In the genomic region with DNA sequence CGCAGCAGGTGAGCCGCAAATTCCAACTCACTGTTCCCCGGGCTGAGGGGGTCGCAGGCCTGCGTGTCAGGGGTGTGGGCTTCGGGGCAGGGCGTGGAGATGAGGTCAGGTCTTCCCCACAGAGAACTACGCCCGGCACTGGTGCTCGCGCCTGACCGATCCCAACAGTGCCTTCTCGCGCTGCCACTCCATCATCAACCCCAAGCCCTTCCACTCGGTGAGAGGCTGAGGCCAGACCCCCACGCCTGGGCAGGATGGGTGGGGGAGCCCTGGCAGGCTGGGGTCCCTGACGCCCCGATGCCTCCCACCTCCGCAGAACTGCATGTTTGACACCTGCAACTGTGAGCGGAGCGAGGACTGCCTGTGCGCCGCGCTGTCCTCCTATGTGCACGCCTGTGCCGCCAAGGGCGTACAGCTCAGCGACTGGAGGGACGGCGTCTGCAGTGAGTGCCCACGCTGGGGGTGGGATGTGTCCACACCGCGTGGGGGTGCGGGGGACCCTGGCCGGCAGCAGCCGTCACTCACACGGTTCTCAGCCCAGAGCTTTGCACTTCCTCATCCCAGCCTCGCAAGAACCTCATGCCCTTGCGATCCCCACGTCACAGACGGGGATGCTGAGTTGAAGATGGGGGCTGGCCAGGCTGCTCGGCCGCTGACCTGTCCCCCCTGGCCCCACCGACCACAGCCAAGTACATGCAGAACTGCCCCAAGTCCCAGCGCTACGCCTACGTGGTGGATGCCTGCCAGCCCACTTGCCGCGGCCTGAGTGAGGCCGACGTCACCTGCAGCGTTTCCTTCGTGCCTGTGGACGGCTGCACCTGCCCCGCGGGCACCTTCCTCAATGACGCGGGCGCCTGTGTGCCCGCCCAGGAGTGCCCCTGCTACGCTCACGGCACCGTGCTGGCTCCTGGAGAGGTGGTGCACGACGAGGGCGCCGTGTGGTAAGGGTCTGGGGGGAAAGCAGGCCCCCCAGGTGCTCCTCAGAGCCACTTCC, we compare ENCODE assay signal across 21 cellular contexts. TPM values are rescaled to one million over a fixed set of nuclear protein-coding genes. Genes with fewer than 3 reads are reported as not detected.
DNase-seq lines count a peak whose midpoint lies in the region; ATAC-seq, FAIRE-seq and TF ChIP-seq lines count a peak whose summit lies in the region.
"Had no signal": no experiment of that assay in that cellular context is flagged by ENCODE, and none has a peak within 500 bp of the region (broad histone marks: within the 10 kb centered on the region; RNA-seq: fewer than 3 reads in every experiment).

No MANE protein-coding gene starts in this region.

- H3K9ac ChIP-seq in K562 (ENCODE audit: insufficient read depth in 1 of 2, low read depth in 2 of 2, low read length in 2 of 2), result no peak overlapping the region; a peak in 1 of 4 replicates

- TF ChIP-seq POLR2A in K562 (conservative IDR thresholded peaks at IDR 0.05), result no peak

- H3K9me3 ChIP-seq in K562 (replicated peaks; ENCODE audit: control insufficient read depth, insufficient read depth, low read depth, low read length) (no peaks in the 10 kb centered on the region), upper lobe of right lung (no peaks in the 10 kb centered on the region)

- H3K27me3 ChIP-seq in K562 (ENCODE audit: control insufficient read depth in 2 of 2, insufficient read depth in 2 of 2, low read length in 2 of 2) (peaks cover 0 to 57% of the 10 kb centered on the region in 2 experiments; a peak in 2 of 5 replicates), upper lobe of right lung (no peaks in the 10 kb centered on the region)

- no peaks in the 10 kb centered on the region for H3K36me3 Mint-ChIP-seq in activated naive CD4-positive, alpha-beta T cell treated with anti-CD3 and anti-CD28 coated beads, Interleukin-2, amount 10 ng/mL, durations not matched to agents 7 days and 5 days
- no peaks in the 10 kb centered on the region for H3K36me3 Mint-ChIP-seq in activated T-helper 17 cell treated with anti-CD3 and anti-CD28 coated beads, Interleukin-2, amount 50 U/mL, for 72 hours (ENCODE audit: low read depth)
- H3K36me3 Mint-ChIP-seq: immature natural killer cell, mesothelial cell of epicardium had no signal

- peaks cover 2% of the 10 kb centered on the region for H3K9me1 ChIP-seq in K562 (ENCODE audit: control insufficient read depth, insufficient read depth, low read length)

- H3K36me3 ChIP-seq in K562 (ENCODE audit: control insufficient read depth, insufficient read depth, low read length) (no peaks in the 10 kb centered on the region), upper lobe of right lung (no peaks in the 10 kb centered on the region)

- H3K4me3 ChIP-seq in K562 (no peak overlapping the region), upper lobe of right lung (no peak overlapping the region)
- H3K4me3 ChIP-seq: coronary artery had no signal

- ATAC-seq in K562 (no peak), left colon (peak; percentile 13), upper lobe of right lung (no peak), HG02870 (IDR thresholded peaks at IDR 0.05; ENCODE audit: unreplicated experiment) (no peak), HG02588 (IDR thresholded peaks at IDR 0.05; ENCODE audit: unreplicated experiment) (no peak)
- no peak for ATAC-seq in activated T-helper 17 cell treated with anti-CD3 and anti-CD28 coated beads, Interleukin-2, amount 50 U/mL, for 72 hours (replicated peaks)
- ATAC-seq: activated CD4-positive, CD25-positive, alpha-beta regulatory T cell treated with anti-CD3 and anti-CD28 coated beads, Interleukin-2, amount 50 U/mL, for 24 hours had no signal

- TF ChIP-seq EP300 in K562 (IDR thresholded peaks at IDR 0.05; ENCODE audit: low read length), result no peak

- H2AFZ ChIP-seq in K562 (ENCODE audit: low read depth, low read length), result no peak overlapping the region

- no peak overlapping the region for H3K4me2 ChIP-seq in K562 (ENCODE audit: insufficient read depth, low read length)

- BruUV-seq in K562 (replicated peaks; lab: Mats Ljungman, UMichigan), result no TSS peak

- H3K4me1 Mint-ChIP-seq in activated naive CD4-positive, alpha-beta T cell treated with anti-CD3 and anti-CD28 coated beads, Interleukin-2, amount 10 ng/mL, durations not matched to agents 7 days and 5 days, result no peaks in the 10 kb centered on the region
- no peaks in the 10 kb centered on the region for H3K4me1 Mint-ChIP-seq in activated T-helper 17 cell treated with anti-CD3 and anti-CD28 coated beads, Interleukin-2, amount 50 U/mL, for 72 hours
- H3K4me1 Mint-ChIP-seq: immature natural killer cell, mesothelial cell of epicardium had no signal

- TF ChIP-seq CTCF in K562 (IDR thresholded peaks at IDR 0.05 in 2 of 3, conservative IDR thresholded peaks at IDR 0.05 in 1 of 3; ENCODE audit: insufficient read depth in 2 of 3, low read depth in 1 of 3, low read length in 3 of 3), result no peak
- no peak for TF ChIP-seq CTCF in upper lobe of right lung (IDR thresholded peaks at IDR 0.05)

- CTCF ChIA-PET in activated naive CD4-positive, alpha-beta T cell treated with anti-CD3 and anti-CD28 coated beads, Interleukin-2, amount 10 ng/mL, durations not matched to agents 7 days and 5 days (lab: Charles Lee), result no interaction called here
- CTCF ChIA-PET in K562 (lab: Yijun Ruan, JAX; ENCODE audit: low intra/inter-chr PET ratio), result no interaction called here

- intact Hi-C loops in K562 (cut with micrococcal nuclease), result no loop called here
- intact Hi-C loops in left colon (cut with DNase I, micrococcal nuclease), result no loop called here
- intact Hi-C loops in upper lobe of right lung (cut with DNase I), result no loop called here

- FAIRE-seq in K562 (lab: Jason Lieb, UNC), result no peak
- FAIRE-seq: astrocyte, G401.6, GM12891, H54 had no signal

- 10% methylated on average over 40 of the region's 67 CpGs for WGBS in K562 (ENCODE audit: insufficient coverage, low coverage, missing lambda C conversion rate)

- H4K20me1 ChIP-seq in K562 (replicated peaks; ENCODE audit: control insufficient read depth, insufficient read depth, low read length), result 0 out of 2 replicates have a peak, but pooled peaks cover 9% of the 10 kb centered on the region

- in situ Hi-C loops in K562 (cut with MboI), result no loop called here

- H3K27ac Mint-ChIP-seq in activated naive CD4-positive, alpha-beta T cell treated with anti-CD3 and anti-CD28 coated beads, Interleukin-2, amount 10 ng/mL, durations not matched to agents 7 days and 5 days, result no peak overlapping the region
- no peak overlapping the region for H3K27ac Mint-ChIP-seq in activated T-helper 17 cell treated with anti-CD3 and anti-CD28 coated beads, Interleukin-2, amount 50 U/mL, for 72 hours
- H3K27ac Mint-ChIP-seq: immature natural killer cell; mesothelial cell of epicardium; T-helper 1 cell treated with Interleukin-12 subunit alpha and Interleukin-12 subunit beta and Interleukin-4 antibody, amounts not matched to agents 30 μg/mL and 1 μg/mL, for 36 hours had no signal

- no peaks in the 10 kb centered on the region for H3K9me3 Mint-ChIP-seq in activated naive CD4-positive, alpha-beta T cell treated with anti-CD3 and anti-CD28 coated beads, Interleukin-2, amount 10 ng/mL, durations not matched to agents 7 days and 5 days
- no peaks in the 10 kb centered on the region for H3K9me3 Mint-ChIP-seq in activated T-helper 17 cell treated with anti-CD3 and anti-CD28 coated beads, Interleukin-2, amount 50 U/mL, for 72 hours
- H3K9me3 Mint-ChIP-seq: immature natural killer cell; mesothelial cell of epicardium; T-helper 1 cell treated with Interleukin-12 subunit alpha and Interleukin-12 subunit beta and Interleukin-4 antibody, amounts not matched to agents 30 μg/mL and 1 μg/mL, for 36 hours had no signal

- no peaks in the 10 kb centered on the region for H3K27me3 Mint-ChIP-seq in activated naive CD4-positive, alpha-beta T cell treated with anti-CD3 and anti-CD28 coated beads, Interleukin-2, amount 10 ng/mL, durations not matched to agents 7 days and 5 days
- H3K27me3 Mint-ChIP-seq in activated T-helper 17 cell treated with anti-CD3 and anti-CD28 coated beads, Interleukin-2, amount 50 U/mL, for 72 hours, result no peaks in the 10 kb centered on the region

- peak; percentile 18 for DNase-seq in activated naive CD4-positive, alpha-beta T cell treated with anti-CD3 and anti-CD28 coated beads, Interleukin-2, amount 10 ng/mL, durations not matched to agents 7 days and 5 days
- DNase-seq in activated naive CD4-positive, alpha-beta T cell treated with Interleukin-2 at 50 U/mL for 16 hours, result no peak
- DNase-seq in K562 (ENCODE audit: extremely low read depth in 1 of 4, low spot score in 3 of 4) (no peak), left colon (peak; percentile 27 to 29), upper lobe of right lung (peak; percentile 60)
- DNase-seq: activated naive CD4-positive, alpha-beta T cell; immature natural killer cell; NCI-H2081 had no signal

- H3K4me1 ChIP-seq in K562 (replicated peaks in 1 of 2; ENCODE audit: control insufficient read depth in 2 of 2, insufficient read depth in 2 of 2, low read length in 2 of 2) (peaks cover 0 to 55% of the 10 kb centered on the region in 2 experiments; a peak in 2 of 5 replicates), upper lobe of right lung (no peaks in the 10 kb centered on the region)

- no peak overlapping the region for H3K27ac ChIP-seq in K562 (ENCODE audit: extremely low read depth, low read depth, low read length)
- H3K27ac ChIP-seq in upper lobe of right lung, result no peak overlapping the region
- H3K27ac ChIP-seq: coronary artery, epithelial cell of prostate had no signal

- no peak overlapping the region for H3K4me3 Mint-ChIP-seq in activated naive CD4-positive, alpha-beta T cell treated with anti-CD3 and anti-CD28 coated beads, Interleukin-2, amount 10 ng/mL, durations not matched to agents 7 days and 5 days
- no peak overlapping the region for H3K4me3 Mint-ChIP-seq in activated T-helper 17 cell treated with anti-CD3 and anti-CD28 coated beads, Interleukin-2, amount 50 U/mL, for 72 hours
- H3K4me3 Mint-ChIP-seq: immature natural killer cell; mesothelial cell of epicardium; T-helper 1 cell treated with Interleukin-12 subunit alpha and Interleukin-12 subunit beta and Interleukin-4 antibody, amounts not matched to agents 30 μg/mL and 1 μg/mL, for 36 hours had no signal

- no peak for TF ChIP-seq RAD21 in K562 (CRISPR knock-in tag; conservative IDR thresholded peaks at IDR 0.05 in 1 of 2, IDR thresholded peaks at IDR 0.05 in 1 of 2)

- POLR2A ChIA-PET in K562 (lab: Yijun Ruan, JAX), result no interaction called here

- no peaks in the 10 kb centered on the region for H3K79me2 ChIP-seq in K562 (ENCODE audit: control insufficient read depth, insufficient read depth, low read length)

RNA-seq across cellular contexts. Expression of a gene that starts 9.8 kb away (rescaled TPM):
- total RNA-seq in K562 (2011; cell fraction: chromatin; rRNA removed; ENCODE audit: low replicate concordance), result not detected in 2 replicates
- total RNA-seq in K562 (2011; cell fraction: nucleolus; rRNA removed), result not detected in 2 replicates
- total RNA-seq in K562 (2011; cell fraction: nucleoplasm; rRNA removed), result not detected in 2 replicates
- total RNA-seq in K562 (2014; rRNA removed), result 0.04 TPM in 1 of 2 replicates, not detected in the other
- not detected in 2 replicates for total RNA-seq in K562 (2014; rRNA removed; fragmentation: Illumina TruSeq; extraction: Trizol)
- not detected in 2 replicates for total RNA-seq in K562 (2015; rRNA removed; fragmentation: Illumina TruSeq; extraction: Trizol)
- total RNA-seq in K562 (2021), result 0.95 and 1.2 TPM in 2 replicates
- polyA plus RNA-seq in K562 (2011; rRNA removed), result under 0.01 TPM in 1 of 2 replicates, not detected in the other
- 0.01 TPM in 2 replicates for polyA plus RNA-seq in K562 (2011; cell fraction: cytosol; rRNA removed)
- polyA plus RNA-seq in K562 (2011; cell fraction: nucleus; rRNA removed), result not detected in 2 replicates
- polyA plus RNA-seq in K562 (2012), result 0.03 TPM in 2 replicates
- 0.01 TPM in 1 of 2 replicates, not detected in the other for polyA plus RNA-seq in K562 (2014; fragmentation: Illumina TruSeq; extraction: Trizol)
- polyA plus RNA-seq in K562 (2014; fragmentation: Nextera tagmentation; extraction: Ambion mirVana), result not detected
- polyA plus RNA-seq in K562 (2014; rRNA removed), result 0.04 TPM in 1 of 2 replicates, not detected in the other
- not detected in 2 replicates for polyA minus RNA-seq in K562 (2011; rRNA and poly(A)+ RNA removed)
- polyA minus RNA-seq in K562 (2011; cell fraction: cytosol; rRNA and poly(A)+ RNA removed), result not detected in 2 replicates
- polyA minus RNA-seq in K562 (2011; cell fraction: nucleus; rRNA and poly(A)+ RNA removed), result under 0.01 TPM in 1 of 2 replicates, not detected in the other
- 100 to 1,000 TPM; 258 to 369 TPM for total RNA-seq in left colon
- 1.2 TPM for total RNA-seq in upper lobe of right lung
- not detected for total RNA-seq in activated T-helper 17 cell treated with anti-CD3 and anti-CD28 coated beads, Interleukin-2, amount 50 U/mL, for 72 hours
- total RNA-seq: astrocyte, mesothelial cell of epicardium, subcutaneous adipose tissue had no signal
- polyA plus RNA-seq: immature natural killer cell had no signal

Comparison
In these comparisons a context has a peak if more than half of its experiments do, and no peak if none do; other contexts are left out.
1. DNase-seq: peak in activated naive CD4-positive, alpha-beta T cell treated with anti-CD3 and anti-CD28 coated beads, Interleukin-2, amount 10 ng/mL, durations not matched to agents 7 days and 5 days (single experiment), left colon (2 of 2) and upper lobe of right lung (single experiment); none in activated naive CD4-positive, alpha-beta T cell treated with Interleukin-2 at 50 U/mL for 16 hours (single experiment) and K562 (0 of 4).
2. RNA of a gene that starts 9.8 kb away (total RNA-seq): 258 to 369 TPM in left colon; 1.2 TPM in upper lobe of right lung (single experiment), 0.04 to 1.2 TPM in K562 and not detected in activated T-helper 17 cell treated with anti-CD3 and anti-CD28 coated beads, Interleukin-2, amount 50 U/mL, for 72 hours; every median in the first group is over 100 times any median in the second.